In genomic region chr11:33770236-33770635, GRCh38 we compare ENCODE assay signal across 27 cellular contexts.
"Had no signal": no experiment of that assay in that cellular context is flagged by ENCODE, and none has a peak within 500 bp of the region (broad histone marks: within the 10 kb centered on the region; RNA-seq: fewer than 3 reads in every experiment).

No MANE protein-coding gene starts in this region.

- H3K4me3 Mint-ChIP-seq: activated CD8-positive, alpha-beta memory T cell treated with anti-CD3 and anti-CD28 coated beads, Interleukin-2, amount 10 ng/mL, durations not matched to agents 7 days and 5 days; activated CD8-positive, alpha-beta T cell treated with anti-CD3 and anti-CD28 coated beads, Interleukin-2, amount 10 ng/mL, durations not matched to agents 7 days and 5 days; effector memory CD8-positive, alpha-beta T cell; immature natural killer cell; nephron progenitor cell had no signal

- H3K9me3 Mint-ChIP-seq: activated naive CD4-positive, alpha-beta T cell treated with anti-CD3 and anti-CD28 coated beads, Interleukin-2, amount 50 U/mL, for 72 hours; effector memory CD8-positive, alpha-beta T cell; immature natural killer cell; nephron progenitor cell had no signal

- ATAC-seq: activated CD8-positive, alpha-beta memory T cell treated with anti-CD3 and anti-CD28 coated beads, Interleukin-2, amount 10 ng/mL, durations not matched to agents 7 days and 5 days; activated CD8-positive, alpha-beta T cell treated with anti-CD3 and anti-CD28 coated beads, Interleukin-2, amount 10 ng/mL, durations not matched to agents 7 days and 5 days; activated naive CD4-positive, alpha-beta T cell treated with anti-CD3 and anti-CD28 coated beads, Interleukin-2, amount 50 U/mL, for 72 hours; effector memory CD8-positive, alpha-beta T cell; heart left ventricle; left lung had no signal

- FAIRE-seq: astrocyte had no signal

- H3K9me3 ChIP-seq: adrenal gland, heart left ventricle, left lung, ovary, tibial nerve had no signal

- H3K27me3 Mint-ChIP-seq: effector memory CD8-positive, alpha-beta T cell had no signal

- H3K4me3 ChIP-seq: adrenal gland, heart left ventricle, left lung, ovary, tibial nerve had no signal

- H3K27ac Mint-ChIP-seq: activated CD8-positive, alpha-beta memory T cell treated with anti-CD3 and anti-CD28 coated beads, Interleukin-2, amount 10 ng/mL, durations not matched to agents 7 days and 5 days; activated CD8-positive, alpha-beta T cell treated with anti-CD3 and anti-CD28 coated beads, Interleukin-2, amount 10 ng/mL, durations not matched to agents 7 days and 5 days; activated naive CD4-positive, alpha-beta T cell treated with anti-CD3 and anti-CD28 coated beads, Interleukin-2, amount 50 U/mL, for 72 hours; effector memory CD8-positive, alpha-beta T cell; progenitor cell of endocrine pancreas had no signal

- H3K27me3 ChIP-seq: adrenal gland, brain microvascular endothelial cell, ovary, tibial nerve had no signal

- H3K36me3 ChIP-seq: ovary had no signal

- DNase-seq: activated CD4-positive, alpha-beta T cell treated with anti-CD3 and anti-CD28 coated beads, Interleukin-2, amount 50 U/mL, for 1 hour; activated CD4-positive, CD25-positive, alpha-beta regulatory T cell treated with anti-CD3 and anti-CD28 coated beads, Interleukin-2, amount 50 U/mL, for 72 hours; activated CD8-positive, alpha-beta memory T cell treated with anti-CD3 and anti-CD28 coated beads, Interleukin-2, amount 10 ng/mL, durations not matched to agents 7 days and 5 days; activated CD8-positive, alpha-beta T cell treated with anti-CD3 and anti-CD28 coated beads, Interleukin-2, amount 10 ng/mL, durations not matched to agents 7 days and 5 days; activated naive CD4-positive, alpha-beta T cell; activated T-cell treated with anti-CD3 and anti-CD28 coated beads, Interleukin-2, amount 50 U/mL, for 48 hours; adrenal gland; brain microvascular endothelial cell; cortex of kidney; effector memory CD8-positive, alpha-beta T cell; foreskin fibroblast; heart left ventricle; hypothalamus; immature natural killer cell; kidney glomerular epithelial cell; left lung; nephron progenitor cell; ovary; retina; stimulated activated CD4-positive, alpha-beta T cell treated with anti-CD3 and anti-CD28 coated beads, Interleukin-15, amount 100 ng/mL, for 24 hours; stimulated activated CD4-positive, alpha-beta T cell treated with anti-CD3 and anti-CD28 coated beads, Interleukin-2, amount 100 ng/mL, for 24 hours; stimulated activated naive CD4-positive, alpha-beta T cell; T1000 had no signal

- H3K27ac ChIP-seq: adrenal gland, brain microvascular endothelial cell, heart left ventricle, left lung, ovary, tibial nerve had no signal
